ENCODE assay signal across 1 cellular context in the genomic region with DNA sequence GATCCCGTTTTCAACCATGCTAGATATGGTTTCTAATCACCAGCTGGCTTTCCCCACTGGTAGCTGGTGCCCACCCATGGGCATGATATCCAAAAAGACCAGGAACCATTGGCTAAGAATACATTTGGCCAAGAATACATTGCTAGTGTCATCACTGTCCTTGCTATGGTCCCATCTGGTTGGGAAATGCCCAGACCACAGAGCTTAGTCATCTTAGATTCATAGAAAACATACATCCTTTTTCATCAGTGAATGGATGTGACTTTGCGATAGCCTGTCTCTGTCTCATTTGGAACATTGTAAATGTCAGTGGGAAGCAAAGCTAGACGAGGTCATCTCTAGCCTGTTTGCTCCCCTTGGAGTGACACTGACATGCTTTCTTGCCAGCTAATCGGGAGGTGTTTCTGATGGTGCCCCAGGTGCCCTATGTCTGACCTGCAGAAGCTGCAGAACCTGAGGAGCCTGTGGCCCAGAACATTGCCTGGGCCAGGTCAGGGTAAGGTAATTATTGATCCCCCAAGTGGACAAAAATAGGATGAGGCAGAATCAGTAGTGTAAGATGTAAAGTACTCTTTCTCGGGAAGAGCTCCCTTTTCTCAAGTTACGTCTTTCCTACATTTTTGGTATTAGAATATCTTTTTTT.
TF ChIP-seq lines count a peak whose summit lies in the region.

No MANE protein-coding gene starts in this region.

TF ChIP-seq in K562, 482 proteins besides CTCF, POLR2A, EP300 and RAD21 (continued from another document):
- TF ChIP-seq, protein P1, sequence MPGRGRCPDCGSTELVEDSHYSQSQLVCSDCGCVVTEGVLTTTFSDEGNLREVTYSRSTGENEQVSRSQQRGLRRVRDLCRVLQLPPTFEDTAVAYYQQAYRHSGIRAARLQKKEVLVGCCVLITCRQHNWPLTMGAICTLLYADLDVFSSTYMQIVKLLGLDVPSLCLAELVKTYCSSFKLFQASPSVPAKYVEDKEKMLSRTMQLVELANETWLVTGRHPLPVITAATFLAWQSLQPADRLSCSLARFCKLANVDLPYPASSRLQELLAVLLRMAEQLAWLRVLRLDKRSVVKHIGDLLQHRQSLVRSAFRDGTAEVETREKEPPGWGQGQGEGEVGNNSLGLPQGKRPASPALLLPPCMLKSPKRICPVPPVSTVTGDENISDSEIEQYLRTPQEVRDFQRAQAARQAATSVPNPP (IDR thresholded peaks at IDR 0.05; ENCODE audit: borderline replicate concordance, insufficient read depth, insufficient read length) = no peak
- TF ChIP-seq ZNF133 (CRISPR knock-in tag; IDR thresholded peaks at IDR 0.05) (no peak), POLR2H (tag; IDR thresholded peaks at IDR 0.05; ENCODE audit: low read depth) (no peak), FOSL1 (tag; conservative IDR thresholded peaks at IDR 0.05) (peak; percentile 83), TCF3 (CRISPR knock-in tag; IDR thresholded peaks at IDR 0.05) (peak; percentile 43), SRSF9 (IDR thresholded peaks at IDR 0.05; ENCODE audit: borderline replicate concordance, low read depth, low read length) (no peak), HDAC3 (IDR thresholded peaks at IDR 0.05; ENCODE audit: borderline replicate concordance, partially characterized antibody) (no peak), BDP1 (IDR thresholded peaks at IDR 0.05; ENCODE audit: insufficient read depth, insufficient read length) (no peak), NEUROD1 (IDR thresholded peaks at IDR 0.05; ENCODE audit: borderline replicate concordance, low read depth, low read length, partially characterized antibody) (no peak), ZNF354B (CRISPR knock-in tag; IDR thresholded peaks at IDR 0.05) (no peak), IFI16 (CRISPR knock-in tag; IDR thresholded peaks at IDR 0.05) (no peak), CEBPG (CRISPR knock-in tag; IDR thresholded peaks at IDR 0.05) (0 out of 2 replicates have a peak, but pooled peaks have one; percentile 32), CEBPG (tag; conservative IDR thresholded peaks at IDR 0.05 in 1 of 2, IDR thresholded peaks at IDR 0.05 in 1 of 2) (peak; percentile 30 to 59; a peak in 2 of 4 replicates), RFX7 (CRISPR knock-in tag; IDR thresholded peaks at IDR 0.05) (no peak), CAMTA2 (CRISPR knock-in tag; conservative IDR thresholded peaks at IDR 0.05) (no peak), ZBTB1 (CRISPR knock-in tag; IDR thresholded peaks at IDR 0.05; ENCODE audit: borderline replicate concordance, low read depth) (no peak), MAFK (IDR thresholded peaks at IDR 0.05; ENCODE audit: low read length) (peak; percentile 18; the same call in 1 of the 2 replicates), RBBP5 (IDR thresholded peaks at IDR 0.05; ENCODE audit: borderline replicate concordance, insufficient read depth, low read length, poor library complexity, severe bottlenecking) (no peak), JUND (IDR thresholded peaks at IDR 0.05; ENCODE audit: borderline replicate concordance, low read depth, low read length) (peak; percentile 48; the same call in 1 of the 2 replicates), JUND (tag; IDR thresholded peaks at IDR 0.05; ENCODE audit: borderline replicate concordance, low read depth, low read length) (peak; percentile 18; the same call in 1 of the 3 replicates), SMARCA4 (IDR thresholded peaks at IDR 0.05) (no peak), NFE2 (IDR thresholded peaks at IDR 0.05; ENCODE audit: low read depth) (peak; percentile 42), FOXK2 (conservative IDR thresholded peaks at IDR 0.05 in 1 of 2, IDR thresholded peaks at IDR 0.05 in 1 of 2; ENCODE audit: low read depth in 2 of 2) (no peak), JUN (IDR thresholded peaks at IDR 0.05; ENCODE audit: borderline replicate concordance, low read depth, low read length) (peak; percentile 25; the same call in 1 of the 2 replicates), JUN (CRISPR knock-in tag; IDR thresholded peaks at IDR 0.05; ENCODE audit: borderline replicate concordance) (no peak), CBFA2T3 (IDR thresholded peaks at IDR 0.05) (0 out of 2 replicates have a peak, but pooled peaks have one; percentile 9), ZNF311 (CRISPR knock-in tag; IDR thresholded peaks at IDR 0.05) (no peak), ZNF23 (CRISPR knock-in tag; IDR thresholded peaks at IDR 0.05) (no peak), ZNF184 (CRISPR knock-in tag; IDR thresholded peaks at IDR 0.05) (no peak), SAP30 (IDR thresholded peaks at IDR 0.05; ENCODE audit: borderline replicate concordance, insufficient read depth, low read depth, low read length, poor library complexity, severe bottlenecking) (no peak), SNRNP70 (optimal IDR thresholded peaks at IDR 0.05; ENCODE audit: low read depth, low read length) (no peak)
- TF ChIP-seq, protein P2, sequence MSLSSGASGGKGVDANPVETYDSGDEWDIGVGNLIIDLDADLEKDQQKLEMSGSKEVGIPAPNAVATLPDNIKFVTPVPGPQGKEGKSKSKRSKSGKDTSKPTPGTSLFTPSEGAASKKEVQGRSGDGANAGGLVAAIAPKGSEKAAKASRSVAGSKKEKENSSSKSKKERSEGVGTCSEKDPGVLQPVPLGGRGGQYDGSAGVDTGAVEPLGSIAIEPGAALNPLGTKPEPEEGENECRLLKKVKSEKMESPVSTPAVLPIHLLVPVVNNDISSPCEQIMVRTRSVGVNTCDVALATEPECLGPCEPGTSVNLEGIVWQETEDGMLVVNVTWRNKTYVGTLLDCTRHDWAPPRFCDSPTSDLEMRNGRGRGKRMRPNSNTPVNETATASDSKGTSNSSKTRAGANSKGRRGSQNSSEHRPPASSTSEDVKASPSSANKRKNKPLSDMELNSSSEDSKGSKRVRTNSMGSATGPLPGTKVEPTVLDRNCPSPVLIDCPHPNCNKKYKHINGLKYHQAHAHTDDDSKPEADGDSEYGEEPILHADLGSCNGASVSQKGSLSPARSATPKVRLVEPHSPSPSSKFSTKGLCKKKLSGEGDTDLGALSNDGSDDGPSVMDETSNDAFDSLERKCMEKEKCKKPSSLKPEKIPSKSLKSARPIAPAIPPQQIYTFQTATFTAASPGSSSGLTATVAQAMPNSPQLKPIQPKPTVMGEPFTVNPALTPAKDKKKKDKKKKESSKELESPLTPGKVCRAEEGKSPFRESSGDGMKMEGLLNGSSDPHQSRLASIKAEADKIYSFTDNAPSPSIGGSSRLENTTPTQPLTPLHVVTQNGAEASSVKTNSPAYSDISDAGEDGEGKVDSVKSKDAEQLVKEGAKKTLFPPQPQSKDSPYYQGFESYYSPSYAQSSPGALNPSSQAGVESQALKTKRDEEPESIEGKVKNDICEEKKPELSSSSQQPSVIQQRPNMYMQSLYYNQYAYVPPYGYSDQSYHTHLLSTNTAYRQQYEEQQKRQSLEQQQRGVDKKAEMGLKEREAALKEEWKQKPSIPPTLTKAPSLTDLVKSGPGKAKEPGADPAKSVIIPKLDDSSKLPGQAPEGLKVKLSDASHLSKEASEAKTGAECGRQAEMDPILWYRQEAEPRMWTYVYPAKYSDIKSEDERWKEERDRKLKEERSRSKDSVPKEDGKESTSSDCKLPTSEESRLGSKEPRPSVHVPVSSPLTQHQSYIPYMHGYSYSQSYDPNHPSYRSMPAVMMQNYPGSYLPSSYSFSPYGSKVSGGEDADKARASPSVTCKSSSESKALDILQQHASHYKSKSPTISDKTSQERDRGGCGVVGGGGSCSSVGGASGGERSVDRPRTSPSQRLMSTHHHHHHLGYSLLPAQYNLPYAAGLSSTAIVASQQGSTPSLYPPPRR (CRISPR knock-in tag; IDR thresholded peaks at IDR 0.05; ENCODE audit: borderline replicate concordance) = no peak
- TF ChIP-seq, protein P3, sequence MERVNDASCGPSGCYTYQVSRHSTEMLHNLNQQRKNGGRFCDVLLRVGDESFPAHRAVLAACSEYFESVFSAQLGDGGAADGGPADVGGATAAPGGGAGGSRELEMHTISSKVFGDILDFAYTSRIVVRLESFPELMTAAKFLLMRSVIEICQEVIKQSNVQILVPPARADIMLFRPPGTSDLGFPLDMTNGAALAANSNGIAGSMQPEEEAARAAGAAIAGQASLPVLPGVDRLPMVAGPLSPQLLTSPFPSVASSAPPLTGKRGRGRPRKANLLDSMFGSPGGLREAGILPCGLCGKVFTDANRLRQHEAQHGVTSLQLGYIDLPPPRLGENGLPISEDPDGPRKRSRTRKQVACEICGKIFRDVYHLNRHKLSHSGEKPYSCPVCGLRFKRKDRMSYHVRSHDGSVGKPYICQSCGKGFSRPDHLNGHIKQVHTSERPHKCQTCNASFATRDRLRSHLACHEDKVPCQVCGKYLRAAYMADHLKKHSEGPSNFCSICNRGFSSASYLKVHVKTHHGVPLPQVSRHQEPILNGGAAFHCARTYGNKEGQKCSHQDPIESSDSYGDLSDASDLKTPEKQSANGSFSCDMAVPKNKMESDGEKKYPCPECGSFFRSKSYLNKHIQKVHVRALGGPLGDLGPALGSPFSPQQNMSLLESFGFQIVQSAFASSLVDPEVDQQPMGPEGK (CRISPR knock-in tag; IDR thresholded peaks at IDR 0.05; ENCODE audit: borderline replicate concordance) = no peak
- TF ChIP-seq, protein P4, sequence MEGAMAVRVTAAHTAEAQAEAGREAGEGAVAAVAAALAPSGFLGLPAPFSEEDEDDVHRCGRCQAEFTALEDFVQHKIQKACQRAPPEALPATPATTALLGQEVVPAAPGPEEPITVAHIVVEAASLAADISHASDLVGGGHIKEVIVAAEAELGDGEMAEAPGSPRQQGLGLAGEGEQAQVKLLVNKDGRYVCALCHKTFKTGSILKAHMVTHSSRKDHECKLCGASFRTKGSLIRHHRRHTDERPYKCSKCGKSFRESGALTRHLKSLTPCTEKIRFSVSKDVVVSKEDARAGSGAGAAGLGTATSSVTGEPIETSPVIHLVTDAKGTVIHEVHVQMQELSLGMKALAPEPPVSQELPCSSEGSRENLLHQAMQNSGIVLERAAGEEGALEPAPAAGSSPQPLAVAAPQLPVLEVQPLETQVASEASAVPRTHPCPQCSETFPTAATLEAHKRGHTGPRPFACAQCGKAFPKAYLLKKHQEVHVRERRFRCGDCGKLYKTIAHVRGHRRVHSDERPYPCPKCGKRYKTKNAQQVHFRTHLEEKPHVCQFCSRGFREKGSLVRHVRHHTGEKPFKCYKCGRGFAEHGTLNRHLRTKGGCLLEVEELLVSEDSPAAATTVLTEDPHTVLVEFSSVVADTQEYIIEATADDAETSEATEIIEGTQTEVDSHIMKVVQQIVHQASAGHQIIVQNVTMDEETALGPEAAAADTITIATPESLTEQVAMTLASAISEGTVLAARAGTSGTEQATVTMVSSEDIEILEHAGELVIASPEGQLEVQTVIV (CRISPR knock-in tag; IDR thresholded peaks at IDR 0.05; ENCODE audit: borderline replicate concordance) = no peak
- TF ChIP-seq, protein P5, sequence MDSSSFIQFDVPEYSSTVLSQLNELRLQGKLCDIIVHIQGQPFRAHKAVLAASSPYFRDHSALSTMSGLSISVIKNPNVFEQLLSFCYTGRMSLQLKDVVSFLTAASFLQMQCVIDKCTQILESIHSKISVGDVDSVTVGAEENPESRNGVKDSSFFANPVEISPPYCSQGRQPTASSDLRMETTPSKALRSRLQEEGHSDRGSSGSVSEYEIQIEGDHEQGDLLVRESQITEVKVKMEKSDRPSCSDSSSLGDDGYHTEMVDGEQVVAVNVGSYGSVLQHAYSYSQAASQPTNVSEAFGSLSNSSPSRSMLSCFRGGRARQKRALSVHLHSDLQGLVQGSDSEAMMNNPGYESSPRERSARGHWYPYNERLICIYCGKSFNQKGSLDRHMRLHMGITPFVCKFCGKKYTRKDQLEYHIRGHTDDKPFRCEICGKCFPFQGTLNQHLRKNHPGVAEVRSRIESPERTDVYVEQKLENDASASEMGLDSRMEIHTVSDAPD (CRISPR knock-in tag; IDR thresholded peaks at IDR 0.05) = no peak
TF ChIP-seq in K562: peak in this region for 9.
